ENCODE assay signal across 8 cellular contexts in the genomic region with DNA sequence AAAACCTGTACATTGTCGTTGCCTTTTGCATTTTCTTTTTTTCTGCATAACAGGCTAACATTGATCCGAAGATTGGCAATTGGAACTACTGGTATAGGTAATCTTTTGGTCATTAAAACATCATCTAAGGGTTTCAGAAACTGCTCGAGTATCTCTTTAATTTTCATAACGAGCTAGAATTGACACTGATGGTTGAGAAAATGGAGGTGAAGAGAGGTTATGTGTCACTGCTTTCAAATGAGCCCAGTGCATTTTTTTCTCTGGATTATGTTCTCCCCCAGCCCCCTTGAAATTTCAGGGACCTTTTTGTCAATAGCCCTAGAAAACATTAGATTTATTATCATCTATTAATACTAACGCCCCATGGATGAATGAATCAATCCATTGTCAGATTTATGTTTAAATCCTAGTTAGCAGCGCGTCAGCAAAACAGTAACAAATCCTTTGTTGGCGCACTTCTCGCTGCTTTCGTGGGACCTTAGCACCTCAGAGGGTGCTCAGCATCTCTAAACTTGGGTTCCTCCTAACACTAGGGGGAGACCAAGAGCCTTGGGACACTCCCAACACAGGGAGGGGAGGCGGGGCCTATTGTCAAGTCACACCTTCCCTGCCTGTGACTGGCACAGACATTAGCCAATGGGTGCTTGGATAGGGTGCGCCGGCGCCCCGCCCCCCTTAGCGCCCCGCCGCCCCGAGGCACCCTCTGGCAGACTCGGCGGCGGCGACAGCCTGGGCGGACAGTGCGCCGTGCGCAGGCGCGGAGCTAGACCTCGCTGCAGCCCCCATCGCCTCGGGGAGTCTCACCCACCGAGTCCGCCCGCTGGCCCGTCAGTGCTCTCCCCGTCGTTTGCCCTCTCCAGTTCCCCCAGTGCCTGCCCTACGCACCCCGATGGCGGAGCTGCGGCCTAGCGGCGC. TPM values are rescaled to one million over a fixed set of nuclear protein-coding genes. Genes with fewer than 3 reads are reported as not detected.
DNase-seq lines count a peak whose midpoint lies in the region; ATAC-seq, FAIRE-seq and TF ChIP-seq lines count a peak whose summit lies in the region.

Gene SUFU, plus strand, starts transcription at position 709 of the 915 bp plus-strand sequence. Its CDS starts 181 bp downstream, at position 890.

- TF ChIP-seq CTCF in adrenal gland (IDR thresholded peaks at IDR 0.05): peak; percentile 78 to 96 (median 92)

- 0 out of 2 replicates have a peak, but pooled peaks have one; percentile 62 for TF ChIP-seq POLR2A in GM12891 (IDR thresholded peaks at IDR 0.05; ENCODE audit: low read depth, low read length)
- peak in 1 of 2 donors; percentile 53 for TF ChIP-seq POLR2A in adrenal gland (IDR thresholded peaks at IDR 0.05)

- H3K4me1 ChIP-seq in adrenal gland (replicated peaks in 1 of 2): peaks cover 8 to 33% of the 10 kb centered on the region in 2 donors

- ATAC-seq in HG02840 (IDR thresholded peaks at IDR 0.05; ENCODE audit: low FRiP score, unreplicated experiment) (peak; percentile 56), left cardiac atrium (peak; percentile 88 to 89)

- intact Hi-C loops in adrenal gland (cut with DNase I) (loop anchor here (5.0 kb wide), 2 partner anchors 79 to 89 kb away; no protein-coding TSS in a partner anchor), left cardiac atrium (cut with DNase I) (loop anchor here (2.0 to 10.0 kb wide), 2 partner anchors 81 kb away; no protein-coding TSS in a partner anchor), posterior vena cava (cut with DNase I) (loop anchor here in 1 of 2 donors (10.0 kb wide), 1 partner anchor 141 kb away; the partner anchor contains the start of gene TRIM8)

- no peaks in the 10 kb centered on the region for H3K27me3 ChIP-seq in adrenal gland

- DNase-seq in GM12891 (ENCODE audit: insufficient read length, low spot score) (peak; percentile 90), NCI-H1436 (lab: John Stamatoyannopoulos, UW) (peak; percentile 99), T follicular helper cell (ENCODE audit: low read depth) (peak; percentile 99), adrenal gland (peak; percentile 98 to 100 (median 99)), left cardiac atrium (peak; percentile 98), posterior vena cava (ENCODE audit: low spot score) (peak; percentile 98), ureter (ENCODE audit: low spot score) (peak; percentile 99)

- 0 to 2% (median 1%) methylated on average over 11 to 44 of the region's 44 CpGs for WGBS in adrenal gland, 4 donors

- peak within 1 kb of the TSS in 4 of 5 donors; percentile 65 to 92 (median 76) for H3K27ac ChIP-seq in adrenal gland

- H3K9me3 ChIP-seq in adrenal gland (replicated peaks in 1 of 3): no peaks in the 10 kb centered on the region

- H3K36me3 ChIP-seq in adrenal gland (replicated peaks in 1 of 2): no peaks in the 10 kb centered on the region

- peak; percentile 99 for FAIRE-seq in GM12891 (lab: Jason Lieb, UNC)

- peak within 1 kb of the TSS; percentile 80 to 94 (median 82) for H3K4me3 ChIP-seq in adrenal gland

TF ChIP-seq in GM12891, 5 proteins besides CTCF, POLR2A, EP300 and RAD21:
- TF ChIP-seq POLR2AphosphoS5 (IDR thresholded peaks at IDR 0.05; ENCODE audit: low read depth, low read length) (peak; percentile 41; the same call in 1 of the 2 replicates), POU2F2 (IDR thresholded peaks at IDR 0.05; ENCODE audit: low read depth, low read length) (no peak), PAX5 (IDR thresholded peaks at IDR 0.05; ENCODE audit: insufficient read depth, low read length, severe bottlenecking) (no peak), SPI1 (IDR thresholded peaks at IDR 0.05; ENCODE audit: low read depth, low read length) (0 out of 2 replicates have a peak, but pooled peaks have one; percentile 3), TAF1 (IDR thresholded peaks at IDR 0.05; ENCODE audit: low read depth, low read length) (peak; percentile 83)

RNA-seq across cellular contexts. Expression of gene SUFU, which starts in this region (rescaled TPM):
- 2.3 TPM for polyA plus RNA-seq in GM12891 (2012; ENCODE audit: low read depth, missing spikeins)
- total RNA-seq in adrenal gland (10 to 100 TPM in 6 of 8 donors, 1 to 10 TPM in 2; 8.3 to 20.2 (median 13.0) TPM), left cardiac atrium (1 to 10 TPM; 6.6 to 9.2 TPM), posterior vena cava (10 to 100 TPM; 10.4 to 11.3 TPM), ureter (25.5 TPM)
- polyA plus RNA-seq in adrenal gland: 10 to 100 TPM in 1 of 3 donors, 1 to 10 TPM in 2; 4.3 to 11.8 (median 8.3) TPM

Comparison
In these comparisons a context has a peak if more than half of its experiments do, and no peak if none do; other contexts are left out.
1. Peak in every context shown above with its lines: DNase-seq, ATAC-seq, H3K4me3 ChIP-seq and H3K27ac ChIP-seq.